ENCODE assay signal across 8 cellular contexts in genomic region chr6:105992315-105992961, GRCh38.
DNase-seq lines count a peak whose midpoint lies in the region; ATAC-seq, FAIRE-seq and TF ChIP-seq lines count a peak whose summit lies in the region.

No MANE protein-coding gene starts in this region.

- H3K4me3 ChIP-seq in DOHH2 (ENCODE audit: low read length) (peak overlapping the region; percentile 90), KMS-11 (IDR thresholded peaks at IDR 0.05; ENCODE audit: insufficient read depth, low read depth, low read length) (no peak overlapping the region)

- H3K27me3 ChIP-seq in DOHH2 (ENCODE audit: control insufficient read depth, low read length) (peaks cover 24% of the 10 kb centered on the region), KMS-11 (ENCODE audit: insufficient read depth, low read depth) (no peaks in the 10 kb centered on the region)

- TF ChIP-seq CTCF in DOHH2 (IDR thresholded peaks at IDR 0.05; ENCODE audit: low read depth, low read length, poor library complexity, severe bottlenecking) (no peak), KMS-11 (conservative IDR thresholded peaks at IDR 0.05; ENCODE audit: low read depth, low read length) (no peak)

- H3K4me2 ChIP-seq in DOHH2 (ENCODE audit: low read length) (peak overlapping the region; percentile 96), KMS-11 (peak overlapping the region; percentile 66)

- peak; percentile 81 for ATAC-seq in GM21737 (IDR thresholded peaks at IDR 0.05; ENCODE audit: unreplicated experiment)

- FAIRE-seq in frontal cortex (lab: Jason Lieb, UNC), result no peak

- H3K27ac ChIP-seq in DOHH2 (ENCODE audit: low read depth, low read length) (no peak overlapping the region), KMS-11 (peak overlapping the region; percentile 99)

- H3K4me1 ChIP-seq in DOHH2 (ENCODE audit: control insufficient read depth, low read length), result peaks cover 14% of the 10 kb centered on the region
- no peaks in the 10 kb centered on the region for H3K4me1 ChIP-seq in KMS-11 (ENCODE audit: low read depth, poor library complexity, severe bottlenecking)

- peak; percentile 23 to 45 for DNase-seq in SHP77 (lab: John Stamatoyannopoulos, UW)
- peak; percentile 76 for DNase-seq in activated gamma-delta T cell treated with anti-CD3 and anti-CD28 coated beads, Interleukin-2, amount 50 U/mL, for 16 hours (ENCODE audit: low read depth)
- peak; percentile 80 to 86 for DNase-seq in frontal cortex (ENCODE audit: low spot score in 2 of 2)
- DNase-seq in occipital lobe (lab: John Stamatoyannopoulos, UW), result peak; percentile 28
- DNase-seq in superior temporal gyrus (ENCODE audit: extremely low spot score), result peak; percentile 51

- H3K9me2 ChIP-seq in DOHH2 (replicated peaks; ENCODE audit: control insufficient read depth, low read length), result no peaks in the 10 kb centered on the region

- H4K20me1 ChIP-seq in DOHH2 (ENCODE audit: control insufficient read depth, insufficient read depth, low read depth, low read length), result no peaks in the 10 kb centered on the region
- H4K20me1 ChIP-seq in KMS-11 (ENCODE audit: insufficient read depth), result no peaks in the 10 kb centered on the region

- no peaks in the 10 kb centered on the region for H3F3A ChIP-seq in DOHH2 (ENCODE audit: control insufficient read depth, insufficient read depth)

- peaks cover 8% of the 10 kb centered on the region; the same call in 1 of the 2 replicates for H3K9me3 ChIP-seq in DOHH2 (ENCODE audit: control insufficient read depth, insufficient read depth, low read length)

- peak overlapping the region; percentile 77 for H2AFZ ChIP-seq in KMS-11 (ENCODE audit: low read depth)

- H3K79me2 ChIP-seq in DOHH2 (ENCODE audit: control insufficient read depth, low read length), result no peaks in the 10 kb centered on the region
- H3K79me2 ChIP-seq in KMS-11 (ENCODE audit: insufficient read depth, low read depth), result peaks cover 50% of the 10 kb centered on the region

- peak overlapping the region; percentile 98 for H3K9ac ChIP-seq in KMS-11

- H3K36me3 ChIP-seq in DOHH2 (ENCODE audit: control insufficient read depth, low read length) (no peaks in the 10 kb centered on the region), KMS-11 (ENCODE audit: insufficient read depth) (no peaks in the 10 kb centered on the region)

Comparison
In these comparisons a context has a peak if more than half of its experiments do, and no peak if none do; other contexts are left out.
1. DNase-seq: peak in every context shown above with its lines; median percentile 83 in frontal cortex; 76 in activated gamma-delta T cell treated with anti-CD3 and anti-CD28 coated beads, Interleukin-2, amount 50 U/mL, for 16 hours; 51 in superior temporal gyrus; 34 in SHP77; 28 in occipital lobe.